ENCODE assay signal across 17 cellular contexts in the genomic region with DNA sequence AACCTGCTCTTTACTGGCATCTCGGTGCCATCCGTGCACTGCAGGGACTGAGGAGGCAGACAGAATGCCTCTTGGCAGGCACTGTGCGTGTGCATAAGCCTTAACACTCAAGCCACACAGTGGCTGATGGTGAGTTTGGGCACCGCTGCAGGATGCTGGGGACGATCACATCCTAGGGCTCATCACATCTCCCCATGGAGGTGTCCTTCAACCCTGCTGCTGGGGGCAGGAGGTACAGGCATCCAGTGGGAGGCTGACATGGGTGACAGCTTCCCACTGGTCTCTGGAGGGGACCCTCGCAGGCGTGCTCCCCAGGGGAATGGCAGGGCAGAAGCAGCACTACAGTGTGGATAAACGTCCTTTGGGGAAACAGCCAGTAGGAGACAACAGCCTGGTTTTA.
DNase-seq lines count a peak whose midpoint lies in the region; ATAC-seq, FAIRE-seq and TF ChIP-seq lines count a peak whose summit lies in the region.
"Had no signal": no experiment of that assay in that cellular context is flagged by ENCODE, and none has a peak within 500 bp of the region (broad histone marks: within the 10 kb centered on the region; RNA-seq: fewer than 3 reads in every experiment).

No MANE protein-coding gene starts in this region.

- no peaks in the 10 kb centered on the region; a peak in 1 of 8 replicates for H3K36me3 ChIP-seq in H1 (ENCODE audit: control insufficient read depth in 2 of 4, insufficient read depth in 4 of 4, low read length in 3 of 4)
- H3K36me3 ChIP-seq in neuronal stem cell (replicated peaks in 1 of 2; ENCODE audit: control insufficient read depth in 2 of 2, insufficient read depth in 2 of 2, low read length in 2 of 2): no peaks in the 10 kb centered on the region
- H3K36me3 ChIP-seq: BE2C, HAP-1 had no signal

- no peaks in the 10 kb centered on the region for H3K79me2 ChIP-seq in H1 (ENCODE audit: control insufficient read depth in 1 of 2, insufficient read depth in 2 of 2, low read length in 2 of 2)

- no peak for TF ChIP-seq EP300 in H1 (IDR thresholded peaks at IDR 0.05; ENCODE audit: borderline replicate concordance in 1 of 2, low read depth in 2 of 2, low read length in 2 of 2)

- no peaks in the 10 kb centered on the region for H3K23me2 ChIP-seq in H1 (ENCODE audit: low read depth, low read length)

- H3K4ac ChIP-seq in H1 (replicated peaks; ENCODE audit: insufficient read length, low read depth, low read length): no peak overlapping the region
- no peak overlapping the region for H3K4ac ChIP-seq in neuronal stem cell (ENCODE audit: low read length)

- H2BK15ac ChIP-seq in H1 (ENCODE audit: low read length) (no peak overlapping the region), neuronal stem cell (ENCODE audit: low read length) (peak overlapping the region; percentile 33)

- H4K91ac ChIP-seq in H1 (replicated peaks; ENCODE audit: insufficient read length, low read length) (no peak overlapping the region), neuronal stem cell (ENCODE audit: low read depth, low read length, poor library complexity) (no peak overlapping the region)

- H3K14ac ChIP-seq in H1 (ENCODE audit: insufficient read length) (no peak overlapping the region), neuronal stem cell (ENCODE audit: low read length) (peak overlapping the region; percentile 92)

- ATAC-seq in activated naive CD8-positive, alpha-beta T cell treated with anti-CD3 and anti-CD28 coated beads, Interleukin-2, amount 50 U/mL, for 24 hours: peak; percentile 28
- ATAC-seq in right cardiac atrium: no peak

- no peak for TF ChIP-seq CTCF in H1 (IDR thresholded peaks at IDR 0.05; ENCODE audit: control extremely low read depth in 1 of 3, insufficient read depth in 1 of 3, low read depth in 1 of 3, low read length in 3 of 3)

- H3K4me3 Mint-ChIP-seq in activated naive CD8-positive, alpha-beta T cell treated with anti-CD3 and anti-CD28 coated beads, Interleukin-2, amount 50 U/mL, for 24 hours: no peak overlapping the region
- H3K4me3 Mint-ChIP-seq in activated naive CD8-positive, alpha-beta T cell treated with anti-CD3 and anti-CD28 coated beads for 36 hours: no peak overlapping the region
- H3K4me3 Mint-ChIP-seq: CD14-positive monocyte; CD4-positive, alpha-beta memory T cell had no signal

- FAIRE-seq in H1 (lab: Jason Lieb, UNC): no peak
- FAIRE-seq: GM12892, GM18507 had no signal

- H3K4me3 ChIP-seq in H1 (ENCODE audit: extremely low read depth in 1 of 4, insufficient read depth in 2 of 4, low read depth in 3 of 4, low read length in 4 of 4) (no peak overlapping the region), neuronal stem cell (ENCODE audit: low read length in 2 of 2) (no peak overlapping the region), right cardiac atrium (ENCODE audit: low read length) (no peak overlapping the region)
- H3K4me3 ChIP-seq: HAP-1 had no signal

- H3K9me3 Mint-ChIP-seq in activated naive CD8-positive, alpha-beta T cell treated with anti-CD3 and anti-CD28 coated beads, Interleukin-2, amount 50 U/mL, for 24 hours: peaks cover 35% of the 10 kb centered on the region
- H3K9me3 Mint-ChIP-seq in activated naive CD8-positive, alpha-beta T cell treated with anti-CD3 and anti-CD28 coated beads for 36 hours: peaks cover 34% of the 10 kb centered on the region

- no peak for DNase-seq in activated naive CD8-positive, alpha-beta T cell treated with anti-CD3 and anti-CD28 coated beads, Interleukin-2, amount 50 U/mL, for 24 hours
- DNase-seq in activated naive CD8-positive, alpha-beta T cell treated with anti-CD3 and anti-CD28 coated beads for 36 hours: no peak
- DNase-seq in H1 (ENCODE audit: low read depth in 1 of 2, low spot score in 2 of 2) (no peak), neuronal stem cell (ENCODE audit: low spot score) (no peak), HT-29 (ENCODE audit: low spot score) (no peak), right cardiac atrium (no peak)
- DNase-seq: ACHN; BE2C; CD4-positive, alpha-beta memory T cell; DMS153; DMS79; GDM1; GOT3 had no signal

- H2BK120ac ChIP-seq in H1 (replicated peaks; ENCODE audit: low read depth, low read length): no peak overlapping the region
- no peak overlapping the region for H2BK120ac ChIP-seq in neuronal stem cell (ENCODE audit: low read depth, low read length)

- no peaks in the 10 kb centered on the region for H3K27me3 Mint-ChIP-seq in activated naive CD8-positive, alpha-beta T cell treated with anti-CD3 and anti-CD28 coated beads, Interleukin-2, amount 50 U/mL, for 24 hours
- no peaks in the 10 kb centered on the region for H3K27me3 Mint-ChIP-seq in activated naive CD8-positive, alpha-beta T cell treated with anti-CD3 and anti-CD28 coated beads for 36 hours
- H3K27me3 Mint-ChIP-seq: CD4-positive, alpha-beta memory T cell had no signal

- H3K18ac ChIP-seq in H1 (ENCODE audit: extremely low read depth, low read length) (no peak overlapping the region), neuronal stem cell (ENCODE audit: low read length) (peak overlapping the region; percentile 73)

- H4K20me1 ChIP-seq in H1 (replicated peaks in 1 of 2; ENCODE audit: control insufficient read depth in 1 of 2, insufficient read depth in 2 of 2, low read length in 2 of 2): no peaks in the 10 kb centered on the region

- H2BK12ac ChIP-seq in H1 (ENCODE audit: low read depth, low read length): no peak overlapping the region
- peak overlapping the region; percentile 33 for H2BK12ac ChIP-seq in neuronal stem cell (ENCODE audit: low read length)

- H3K27ac ChIP-seq in H1 (ENCODE audit: low read depth, low read length) (no peak overlapping the region), neuronal stem cell (replicated peaks; ENCODE audit: low read length) (no peak overlapping the region), right cardiac atrium (ENCODE audit: low read length) (no peak overlapping the region)

- TF ChIP-seq POLR2A in H1 (IDR thresholded peaks at IDR 0.05; ENCODE audit: control extremely low read depth in 1 of 2, low read depth in 2 of 2, low read length in 2 of 2): no peak

- no peak overlapping the region for H2BK20ac ChIP-seq in H1 (ENCODE audit: low read length)

- H3K27me3 ChIP-seq in H1 (replicated peaks in 1 of 4; ENCODE audit: control insufficient read depth in 3 of 4, extremely low read depth in 1 of 4, insufficient read depth in 3 of 4, low read length in 3 of 4): no peaks in the 10 kb centered on the region
- no peaks in the 10 kb centered on the region for H3K27me3 ChIP-seq in neuronal stem cell (ENCODE audit: control insufficient read depth in 3 of 3, insufficient read depth in 3 of 3, low read depth in 1 of 3, low read length in 3 of 3)
- no peaks in the 10 kb centered on the region for H3K27me3 ChIP-seq in right cardiac atrium (ENCODE audit: control insufficient read depth, insufficient read depth)
- H3K27me3 ChIP-seq: BE2C had no signal

- H3K36me3 Mint-ChIP-seq in activated naive CD8-positive, alpha-beta T cell treated with anti-CD3 and anti-CD28 coated beads, Interleukin-2, amount 50 U/mL, for 24 hours (ENCODE audit: low read depth): peaks cover 30% of the 10 kb centered on the region
- peaks cover 37% of the 10 kb centered on the region for H3K36me3 Mint-ChIP-seq in activated naive CD8-positive, alpha-beta T cell treated with anti-CD3 and anti-CD28 coated beads for 36 hours
- H3K36me3 Mint-ChIP-seq: CD14-positive monocyte had no signal

- intact Hi-C loops in right cardiac atrium (cut with DNase I): no loop called here

- peaks cover 7 to 12% of the 10 kb centered on the region in 2 experiments; a peak in 3 of 4 replicates for H3K9me3 ChIP-seq in H1 (ENCODE audit: insufficient read depth in 2 of 2, low read depth in 1 of 2, low read length in 1 of 2)
- H3K9me3 ChIP-seq in neuronal stem cell (replicated peaks in 1 of 2; ENCODE audit: control insufficient read depth in 2 of 2, insufficient read depth in 1 of 2, low read depth in 1 of 2, low read length in 2 of 2): peaks cover 0 to 10% of the 10 kb centered on the region in 2 donors
- H3K9me3 ChIP-seq in right cardiac atrium (ENCODE audit: control insufficient read depth, low read length): no peaks in the 10 kb centered on the region
- H3K9me3 ChIP-seq: BE2C, HAP-1 had no signal

- H2BK5ac ChIP-seq in H1 (ENCODE audit: low read depth, low read length): no peak overlapping the region
- H2BK5ac ChIP-seq in neuronal stem cell (ENCODE audit: low read length): no peak overlapping the region

- H4K8ac ChIP-seq in H1 (ENCODE audit: extremely low read depth, insufficient read depth, low read length) (peak overlapping the region; percentile 35; the same call in 1 of the 2 replicates), neuronal stem cell (ENCODE audit: low read depth, low read length) (peak overlapping the region; percentile 23)

- H3K4me1 ChIP-seq in H1 (replicated peaks in 1 of 4; ENCODE audit: control insufficient read depth in 3 of 4, insufficient read depth in 4 of 4, low read length in 3 of 4) (no peaks in the 10 kb centered on the region), neuronal stem cell (ENCODE audit: control insufficient read depth in 2 of 2, insufficient read depth in 1 of 2, low read depth in 1 of 2, low read length in 2 of 2) (no peaks in the 10 kb centered on the region), right cardiac atrium (ENCODE audit: control insufficient read depth, insufficient read depth, low read length) (no peaks in the 10 kb centered on the region)
- H3K4me1 ChIP-seq: BE2C, HAP-1 had no signal

- H3K9ac ChIP-seq in H1 (replicated peaks in 1 of 4; ENCODE audit: extremely low read depth in 1 of 4, low read depth in 3 of 4, low read length in 3 of 4) (no peak overlapping the region), neuronal stem cell (ENCODE audit: low read depth, low read length, poor library complexity) (no peak overlapping the region)

- H3K27ac Mint-ChIP-seq in activated naive CD8-positive, alpha-beta T cell treated with anti-CD3 and anti-CD28 coated beads, Interleukin-2, amount 50 U/mL, for 24 hours: no peak overlapping the region
- H3K27ac Mint-ChIP-seq in activated naive CD8-positive, alpha-beta T cell treated with anti-CD3 and anti-CD28 coated beads for 36 hours: no peak overlapping the region
- H3K27ac Mint-ChIP-seq: CD14-positive monocyte; CD4-positive, alpha-beta memory T cell had no signal

- POLR2A ChIA-PET in H1 (lab: Charles Lee; ENCODE audit: partially characterized antibody): no interaction called here

- CTCF ChIA-PET in H1 (lab: Charles Lee; ENCODE audit: partially characterized antibody): interaction anchor here (0.6 to 1.9 kb wide), 4 partner anchors 17 to 288 kb away, joined by 3 to 8 read pairs (median 4); no protein-coding TSS in a partner anchor

- H3K56ac ChIP-seq in H1 (replicated peaks; ENCODE audit: insufficient read length, low read depth, low read length): no peak overlapping the region

- H3K4me1 Mint-ChIP-seq in activated naive CD8-positive, alpha-beta T cell treated with anti-CD3 and anti-CD28 coated beads, Interleukin-2, amount 50 U/mL, for 24 hours: no peaks in the 10 kb centered on the region
- no peaks in the 10 kb centered on the region for H3K4me1 Mint-ChIP-seq in activated naive CD8-positive, alpha-beta T cell treated with anti-CD3 and anti-CD28 coated beads for 36 hours
- H3K4me1 Mint-ChIP-seq: CD14-positive monocyte; CD4-positive, alpha-beta memory T cell had no signal

- H2AFZ ChIP-seq in H1 (ENCODE audit: low read length) (no peak overlapping the region), neuronal stem cell (ENCODE audit: low read length) (no peak overlapping the region)

- H3K4me2 ChIP-seq in H1 (ENCODE audit: insufficient read depth in 1 of 2, low read depth in 2 of 2, low read length in 2 of 2): no peak overlapping the region
- no peak overlapping the region for H3K4me2 ChIP-seq in neuronal stem cell (ENCODE audit: insufficient read depth, low read length, poor library complexity, severe bottlenecking)

- no peak overlapping the region for H4K5ac ChIP-seq in H1 (ENCODE audit: insufficient read length, low read depth, low read length)

- H2AK5ac ChIP-seq in H1 (ENCODE audit: low read depth, low read length) (no peak overlapping the region), neuronal stem cell (ENCODE audit: low read depth, low read length) (no peak overlapping the region)

- WGBS in H1 (ENCODE audit: extremely low coverage in 1 of 2, insufficient coverage in 1 of 2, insufficient read length in 1 of 2, insufficient replicate concordance in 2 of 2, low coverage in 1 of 2, low lambda C conversion rate in 2 of 2, missing lambda C conversion rate in 1 of 2), 2 experiments: 87% methylated on average over 8 of the region's 8 CpGs; no CpG with 5 or more reads in 1 of the 2 experiments
- no CpG with 5 or more reads among the region's 8 CpGs for WGBS in neuronal stem cell (ENCODE audit: extremely low coverage in 2 of 2, insufficient read length in 2 of 2, insufficient replicate concordance in 1 of 2), 2 donors
- WGBS in right cardiac atrium: 86% methylated on average over 8 of the region's 8 CpGs

- H3K23ac ChIP-seq in H1 (ENCODE audit: insufficient read length) (no peak overlapping the region), neuronal stem cell (ENCODE audit: low read depth, low read length, poor library complexity) (no peak overlapping the region)

- no peaks in the 10 kb centered on the region for H3K79me1 ChIP-seq in H1 (ENCODE audit: low read depth, low read length)
- H3K79me1 ChIP-seq in neuronal stem cell (ENCODE audit: low read depth, low read length): no peaks in the 10 kb centered on the region

- no peak for TF ChIP-seq RAD21 in H1 (IDR thresholded peaks at IDR 0.05 in 1 of 2, conservative IDR thresholded peaks at IDR 0.05 in 1 of 2; ENCODE audit: low read depth in 2 of 2, low read length in 2 of 2)
